8 cellular contexts compared by ENCODE assay signal in genomic region chr14:50311974-50312733, GRCh38. TPM values are rescaled to one million over a fixed set of nuclear protein-coding genes. Genes with fewer than 3 reads are reported as not detected.
A peak's percentile ranks its signal among the peaks of the same experiment; 100 is the strongest.
DNase-seq lines count a peak whose midpoint lies in the region; ATAC-seq, FAIRE-seq and TF ChIP-seq lines count a peak whose summit lies in the region.

Gene DMAC2L, plus strand, starts transcription at chr14:50312324. Its CDS starts 9,164 bp downstream, at chr14:50321488.
Gene L2HGDH, minus strand, starts transcription at chr14:50312229. Its CDS starts 79 bp downstream, at chr14:50312150.

- no peak within 1 kb of the TSS for H2AK5ac ChIP-seq in H1 (ENCODE audit: low read depth, low read length)

- POLR2A ChIA-PET in H1 (lab: Charles Lee; ENCODE audit: partially characterized antibody): interaction anchor here (0.7 to 2.1 kb wide), 15 partner anchors 9 to 571 kb away, joined by 3 to 10 read pairs (median 4); partner anchors contain the start of gene CDKL1

- peak within 1 kb of the TSS; percentile 85 to 88 for H3K4me2 ChIP-seq in H1 (ENCODE audit: insufficient read depth in 1 of 2, low read depth in 2 of 2, low read length in 2 of 2)

- peak within 1 kb of the TSS; percentile 79 to 87 (median 84) for H3K9ac ChIP-seq in H1 (replicated peaks in 1 of 4; ENCODE audit: extremely low read depth in 1 of 4, low read depth in 3 of 4, low read length in 3 of 4)

- no peak within 1 kb of the TSS for H2BK20ac ChIP-seq in H1 (ENCODE audit: low read length)

- peak within 1 kb of the TSS; percentile 95 for H4K5ac ChIP-seq in H1 (ENCODE audit: insufficient read length, low read depth, low read length)

- peak within 1 kb of the TSS; percentile 98 for H4K8ac ChIP-seq in H1 (ENCODE audit: extremely low read depth, insufficient read depth, low read length)

- H3K18ac ChIP-seq in H1 (ENCODE audit: extremely low read depth, low read length): peak within 1 kb of the TSS; percentile 99

- H2BK120ac ChIP-seq in H1 (replicated peaks; ENCODE audit: low read depth, low read length): no peak within 1 kb of the TSS

- H2AFZ ChIP-seq in H1 (ENCODE audit: low read length): peak within 1 kb of the TSS; percentile 82

- DNase-seq in COR-L47 (lab: John Stamatoyannopoulos, UW) (peak; percentile 95), HT1080 (ENCODE audit: low read depth) (peak; percentile 92), NOMO-1 treated with dmso at 0.1 percent for 144 hours (lab: John Stamatoyannopoulos, UW; ENCODE audit: unreplicated experiment) (peak; percentile 91), H1 (ENCODE audit: low read depth in 1 of 2, low spot score in 2 of 2) (peak; percentile 84 to 95)
- DNase-seq in activated CD8-positive, alpha-beta memory T cell treated with anti-CD3 and anti-CD28 coated beads for 48 hours (ENCODE audit: low read depth in 2 of 3, low spot score in 2 of 3): peak; percentile 75 to 84 (median 79)
- peak; percentile 76 to 82 for DNase-seq in stimulated activated CD8-positive, alpha-beta memory T cell treated with anti-CD3 and anti-CD28 coated beads, Interleukin-15, amount 100 ng/mL, for 4 hours (ENCODE audit: low read depth in 2 of 2)

- H2BK5ac ChIP-seq in H1 (ENCODE audit: low read depth, low read length): peak within 1 kb of the TSS; percentile 95

- no peaks in the 10 kb centered on the region; the same call in 1 of the 2 replicates for H3K79me1 ChIP-seq in H1 (ENCODE audit: low read depth, low read length)

- 0 out of 2 replicates have a peak within 1 kb of the TSS, but pooled peaks have one; percentile 60 for H2BK12ac ChIP-seq in H1 (ENCODE audit: low read depth, low read length)

- peak; percentile 91 for ATAC-seq in GM21367 (IDR thresholded peaks at IDR 0.05; ENCODE audit: unreplicated experiment)

- H3K56ac ChIP-seq in H1 (replicated peaks; ENCODE audit: insufficient read length, low read depth, low read length): peak within 1 kb of the TSS; percentile 98

- no peaks in the 10 kb centered on the region; the same call in 1 of the 2 replicates for H3K23me2 ChIP-seq in H1 (ENCODE audit: low read depth, low read length)

- H3K4me3 ChIP-seq in H1 (ENCODE audit: extremely low read depth in 1 of 4, insufficient read depth in 2 of 4, low read depth in 3 of 4, low read length in 4 of 4) (peak within 1 kb of the TSS; percentile 83 to 91 (median 86)), mesodermal cell (ENCODE audit: extremely low read depth, insufficient read depth, low read length, poor library complexity, severe bottlenecking) (peak within 1 kb of the TSS; percentile 61)

- peak within 1 kb of the TSS; percentile 94 for H4K91ac ChIP-seq in H1 (replicated peaks; ENCODE audit: insufficient read length, low read length)

- no peaks in the 10 kb centered on the region for H3K27me3 ChIP-seq in H1 (replicated peaks in 1 of 4; ENCODE audit: control insufficient read depth in 3 of 4, extremely low read depth in 1 of 4, insufficient read depth in 3 of 4, low read length in 3 of 4)

- WGBS in H1 (ENCODE audit: extremely low coverage in 1 of 2, insufficient coverage in 1 of 2, insufficient read length in 1 of 2, insufficient replicate concordance in 2 of 2, low coverage in 1 of 2, low lambda C conversion rate in 2 of 2, missing lambda C conversion rate in 1 of 2), 2 experiments: 1% methylated on average over 42 of the region's 83 CpGs; no CpG with 5 or more reads in 1 of the 2 experiments
- WGBS in mesodermal cell (ENCODE audit: insufficient coverage in 2 of 2), 2 experiments: 0 to 1% methylated on average over 34 to 39 of the region's 83 CpGs

- CTCF ChIA-PET in H1 (lab: Charles Lee; ENCODE audit: partially characterized antibody): interaction anchor here (0.8 to 3.1 kb wide), 6 partner anchors 9 to 192 kb away, joined by 3 to 13 read pairs (median 3); no protein-coding TSS in a partner anchor

- H3K4ac ChIP-seq in H1 (replicated peaks; ENCODE audit: insufficient read length, low read depth, low read length): peak within 1 kb of the TSS; percentile 78

- no peak for TF ChIP-seq RAD21 in H1 (IDR thresholded peaks at IDR 0.05 in 1 of 2, conservative IDR thresholded peaks at IDR 0.05 in 1 of 2; ENCODE audit: low read depth in 2 of 2, low read length in 2 of 2)

- no peak within 1 kb of the TSS for H3K14ac ChIP-seq in H1 (ENCODE audit: insufficient read length)

- peaks cover 0 to 1% of the 10 kb centered on the region in 2 experiments for H4K20me1 ChIP-seq in H1 (replicated peaks in 1 of 2; ENCODE audit: control insufficient read depth in 1 of 2, insufficient read depth in 2 of 2, low read length in 2 of 2)

- H3K27ac ChIP-seq in H1 (ENCODE audit: low read depth, low read length) (peak within 1 kb of the TSS; percentile 90), mesodermal cell (ENCODE audit: low read depth, low read length, severe bottlenecking) (peak within 1 kb of the TSS; percentile 92)

- H3K9me3 ChIP-seq in H1 (ENCODE audit: insufficient read depth in 2 of 2, low read depth in 1 of 2, low read length in 1 of 2) (no peaks in the 10 kb centered on the region; a peak in 2 of 4 replicates), mesodermal cell (ENCODE audit: control insufficient read depth, low read length) (peaks cover 15% of the 10 kb centered on the region)

- no peak for TF ChIP-seq EP300 in H1 (IDR thresholded peaks at IDR 0.05; ENCODE audit: borderline replicate concordance in 1 of 2, low read depth in 2 of 2, low read length in 2 of 2)

- peak; percentile 13 to 85; a peak in 2 of 3 replicates for TF ChIP-seq POLR2A in H1 (IDR thresholded peaks at IDR 0.05; ENCODE audit: control extremely low read depth in 1 of 2, low read depth in 2 of 2, low read length in 2 of 2)

- peaks cover 0 to 5% (median 1%) of the 10 kb centered on the region in 4 experiments; a peak in 3 of 7 replicates for H3K4me1 ChIP-seq in H1 (replicated peaks in 1 of 4; ENCODE audit: control insufficient read depth in 3 of 4, insufficient read depth in 4 of 4, low read length in 3 of 4)
- no peaks in the 10 kb centered on the region for H3K4me1 ChIP-seq in mesodermal cell (ENCODE audit: control insufficient read depth, insufficient read depth, low read length, poor library complexity, severe bottlenecking)

- H3K36me3 ChIP-seq in H1 (ENCODE audit: control insufficient read depth in 2 of 4, insufficient read depth in 4 of 4, low read length in 3 of 4) (peaks cover 2 to 6% (median 5%) of the 10 kb centered on the region in 4 experiments; a peak in 3 of 8 replicates), mesodermal cell (ENCODE audit: control insufficient read depth, insufficient read depth, low read length) (no peaks in the 10 kb centered on the region)

- peak in 1 of 3 experiments; percentile 84; a peak in 2 of 4 replicates for TF ChIP-seq CTCF in H1 (IDR thresholded peaks at IDR 0.05; ENCODE audit: control extremely low read depth in 1 of 3, insufficient read depth in 1 of 3, low read depth in 1 of 3, low read length in 3 of 3)

- no peak for FAIRE-seq in H1 (lab: Jason Lieb, UNC)

- H2BK15ac ChIP-seq in H1 (ENCODE audit: low read length): peak within 1 kb of the TSS; percentile 97; the same call in 1 of the 2 replicates

- H3K23ac ChIP-seq in H1 (ENCODE audit: insufficient read length): no peak within 1 kb of the TSS

- H3K79me2 ChIP-seq in H1 (ENCODE audit: control insufficient read depth in 1 of 2, insufficient read depth in 2 of 2, low read length in 2 of 2): peaks cover 2 to 61% of the 10 kb centered on the region in 2 experiments; a peak in 3 of 4 replicates

TF ChIP-seq in H1, 55 proteins besides CTCF, POLR2A, EP300 and RAD21 (continues in another document):
- TF ChIP-seq SIN3A (conservative IDR thresholded peaks at IDR 0.05 in 1 of 2, IDR thresholded peaks at IDR 0.05 in 1 of 2; ENCODE audit: low read depth in 1 of 2, low read length in 2 of 2) (peak in 1 of 2 experiments; percentile 57; a peak in 2 of 4 replicates), TBP (IDR thresholded peaks at IDR 0.05; ENCODE audit: low read depth, low read length) (peak; percentile 71), SAP30 (IDR thresholded peaks at IDR 0.05; ENCODE audit: insufficient read depth, insufficient replicate concordance, low read length) (no peak), TCF12 (IDR thresholded peaks at IDR 0.05; ENCODE audit: low read depth, low read length) (0 out of 2 replicates have a peak, but pooled peaks have one; percentile 33), GTF2F1 (IDR thresholded peaks at IDR 0.05; ENCODE audit: borderline replicate concordance, low read depth, low read length) (peak; percentile 59; the same call in 1 of the 2 replicates)

RNA-seq across cellular contexts. Expression of gene DMAC2L, which starts in this region (rescaled TPM):
- total RNA-seq in HT1080 (2014; rRNA removed; shearing (Covaris generic)): 8.9 and 10.8 TPM in 2 replicates
- 15.9 and 16.9 TPM in 2 replicates for polyA plus RNA-seq in HT1080 (2015; cell fraction: cytosol; rRNA removed)
- 12.6 and 16.8 TPM in 2 replicates for polyA plus RNA-seq in HT1080 (2015; cell fraction: nucleus; rRNA removed)
- 19.7 and 20.3 TPM in 2 replicates for total RNA-seq in H1 (2021; fragmentation: NEBNext Ultra II Directional; extraction: Animal tissue kit (Norgen Biotek cat#: 25700))
- 22.5 and 28.9 TPM in 2 replicates for polyA plus RNA-seq in H1 (2011; rRNA removed)
- 27.4 TPM for polyA plus RNA-seq in H1 (2011; cell fraction: cytosol; rRNA removed)
- 11.4 TPM for polyA plus RNA-seq in H1 (2011; cell fraction: nucleus; rRNA removed)
- polyA plus RNA-seq in H1 (2012, experiment 1 of 2): 15.5 to 22.3 TPM (median 21.3 TPM) in 4 replicates
- polyA plus RNA-seq in H1 (2012, experiment 2 of 2): 10.7 TPM
- 10.4 TPM for polyA plus RNA-seq in H1 (2013, experiment 1 of 2)
- polyA plus RNA-seq in H1 (2013, experiment 2 of 2): 9.7 TPM
- 18.0 TPM in 2 replicates for polyA minus RNA-seq in H1 (2011; rRNA and poly(A)+ RNA removed)
- 8.8 TPM for polyA minus RNA-seq in H1 (2011; cell fraction: cytosol; rRNA and poly(A)+ RNA removed)
- polyA minus RNA-seq in H1 (2011; cell fraction: nucleus; rRNA and poly(A)+ RNA removed): 21.5 TPM
- 9.4 TPM for polyA plus RNA-seq in mesodermal cell (2013, experiment 1 of 2)
- 9.4 TPM for polyA plus RNA-seq in mesodermal cell (2013, experiment 2 of 2)

RNA-seq across cellular contexts. Expression of gene L2HGDH, which starts in this region (rescaled TPM):
- 6.2 and 11.6 TPM in 2 replicates for total RNA-seq in HT1080 (2014; rRNA removed; shearing (Covaris generic))
- polyA plus RNA-seq in HT1080 (2015; cell fraction: cytosol; rRNA removed): 5.9 and 7.8 TPM in 2 replicates
- 4.8 and 6.6 TPM in 2 replicates for polyA plus RNA-seq in HT1080 (2015; cell fraction: nucleus; rRNA removed)
- 28.6 and 29.7 TPM in 2 replicates for total RNA-seq in H1 (2021; fragmentation: NEBNext Ultra II Directional; extraction: Animal tissue kit (Norgen Biotek cat#: 25700))
- polyA plus RNA-seq in H1 (2011; rRNA removed): 12.2 and 12.9 TPM in 2 replicates
- 14.5 TPM for polyA plus RNA-seq in H1 (2011; cell fraction: cytosol; rRNA removed)
- 14.6 TPM for polyA plus RNA-seq in H1 (2011; cell fraction: nucleus; rRNA removed)
- 20.3 to 27.4 TPM (median 23.4 TPM) in 4 replicates for polyA plus RNA-seq in H1 (2012, experiment 1 of 2)
- 4.7 TPM for polyA plus RNA-seq in H1 (2012, experiment 2 of 2)
- 13.8 TPM for polyA plus RNA-seq in H1 (2013, experiment 1 of 2)
- polyA plus RNA-seq in H1 (2013, experiment 2 of 2): 13.3 TPM
- polyA minus RNA-seq in H1 (2011; rRNA and poly(A)+ RNA removed): 11.4 and 15.5 TPM in 2 replicates
- polyA minus RNA-seq in H1 (2011; cell fraction: cytosol; rRNA and poly(A)+ RNA removed): 10.1 TPM
- 19.9 TPM for polyA minus RNA-seq in H1 (2011; cell fraction: nucleus; rRNA and poly(A)+ RNA removed)
- 6.3 TPM for polyA plus RNA-seq in mesodermal cell (2013, experiment 1 of 2)
- 6.0 TPM for polyA plus RNA-seq in mesodermal cell (2013, experiment 2 of 2)

Comparison
In these comparisons a context has a peak if more than half of its experiments do, and no peak if none do; other contexts are left out.
1. Peak in every context shown above with its lines: DNase-seq, ATAC-seq, H3K4me3 ChIP-seq and H3K27ac ChIP-seq.